In the genomic region with DNA sequence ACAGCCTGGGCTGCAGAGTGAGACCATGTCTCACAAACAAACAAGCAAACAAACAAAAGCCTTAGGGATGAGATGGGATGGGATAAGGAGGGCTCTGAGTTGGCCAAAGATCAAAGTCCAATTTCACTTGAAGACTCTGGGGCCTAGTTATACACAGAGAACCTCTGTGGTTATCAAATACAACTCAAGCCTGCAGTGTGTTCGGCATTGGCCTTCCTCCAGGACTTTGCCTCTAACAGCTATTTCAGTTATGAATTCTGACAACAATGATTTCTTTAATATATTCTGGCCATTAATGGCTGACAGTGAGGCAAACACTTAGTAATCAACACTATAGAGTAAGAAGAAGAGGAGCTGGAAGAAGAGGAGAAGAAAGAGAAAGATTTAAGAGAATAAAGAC, we compare ENCODE assay signal across 27 cellular contexts.
DNase-seq lines count a peak whose midpoint lies in the region; ATAC-seq, FAIRE-seq and TF ChIP-seq lines count a peak whose summit lies in the region.
"Had no signal": no experiment of that assay in that cellular context is flagged by ENCODE, and none has a peak within 500 bp of the region (broad histone marks: within the 10 kb centered on the region; RNA-seq: fewer than 3 reads in every experiment).

No MANE protein-coding gene starts in this region.

- no peaks in the 10 kb centered on the region for H3K36me3 Mint-ChIP-seq in astrocyte (ENCODE audit: low read depth, unreplicated experiment)
- H3K36me3 Mint-ChIP-seq: naive thymus-derived CD4-positive, alpha-beta T cell had no signal

- H4K91ac ChIP-seq in neuronal stem cell (ENCODE audit: low read depth, low read length, poor library complexity): no peak overlapping the region

- no peaks in the 10 kb centered on the region for H3K79me1 ChIP-seq in neuronal stem cell (ENCODE audit: low read depth, low read length)

- H4K20me1 ChIP-seq in GM23248 (ENCODE audit: insufficient read depth) (no peaks in the 10 kb centered on the region), astrocyte (ENCODE audit: insufficient read depth, low read length) (no peaks in the 10 kb centered on the region)
- H4K20me1 ChIP-seq: BLaER1 had no signal

- H3K27ac ChIP-seq in GM23248 (no peak overlapping the region), astrocyte (ENCODE audit: low read depth, low read length) (no peak overlapping the region), neuronal stem cell (replicated peaks; ENCODE audit: low read length) (no peak overlapping the region)
- H3K27ac ChIP-seq: adrenal gland, BLaER1, breast epithelium, esophagus muscularis mucosa, gastroesophageal sphincter, HL-60, left lung, stomach, transverse colon, VCaP had no signal

- H3K27me3 ChIP-seq in GM23248 (replicated peaks; ENCODE audit: insufficient read depth): no peaks in the 10 kb centered on the region
- H3K27me3 ChIP-seq in astrocyte (ENCODE audit: insufficient read depth, low read length): no peaks in the 10 kb centered on the region
- H3K27me3 ChIP-seq in neuronal stem cell (ENCODE audit: control insufficient read depth in 3 of 3, insufficient read depth in 3 of 3, low read depth in 1 of 3, low read length in 3 of 3): no peaks in the 10 kb centered on the region
- H3K27me3 ChIP-seq: adrenal gland, BLaER1, breast epithelium, esophagus muscularis mucosa, gastroesophageal sphincter, left lung, stomach, transverse colon had no signal

- H2BK5ac ChIP-seq in neuronal stem cell (ENCODE audit: low read length): no peak overlapping the region

- H3K9me2 ChIP-seq in GM23248 (ENCODE audit: insufficient read depth): no peaks in the 10 kb centered on the region; the same call in 1 of the 2 replicates

- no peak overlapping the region for H3K4ac ChIP-seq in neuronal stem cell (ENCODE audit: low read length)

- H3K4me3 Mint-ChIP-seq in astrocyte (ENCODE audit: unreplicated experiment): no peak overlapping the region
- H3K4me3 Mint-ChIP-seq: naive thymus-derived CD4-positive, alpha-beta T cell had no signal

- H3K79me2 ChIP-seq in GM23248 (ENCODE audit: insufficient read depth) (no peaks in the 10 kb centered on the region), astrocyte (ENCODE audit: insufficient read depth, low read length) (no peaks in the 10 kb centered on the region)

- WGBS in GM23248 (ENCODE audit: low coverage in 1 of 2, low lambda C conversion rate in 2 of 2, missing lambda C conversion rate in 2 of 2), 2 experiments: 76 to 78% methylated on average over 1 of the region's 1 CpG
- WGBS in neuronal stem cell (ENCODE audit: extremely low coverage in 2 of 2, insufficient read length in 2 of 2, insufficient replicate concordance in 1 of 2), 2 donors: no CpG with 5 or more reads among the region's 1 CpG

- no peak for DNase-seq in GM23248
- DNase-seq in astrocyte (ENCODE audit: low read depth): no peak
- DNase-seq in foreskin melanocyte: peak; percentile 90
- DNase-seq in neuronal stem cell (ENCODE audit: low spot score): no peak
- no peak for DNase-seq in activated naive CD4-positive, alpha-beta T cell treated with anti-CD3 and anti-CD28 coated beads, Interleukin-2, amount 50 U/mL, for 16 hours
- DNase-seq in activated gamma-delta T cell (lab: John Stamatoyannopoulos, UW): no peak
- DNase-seq: activated CD4-positive, alpha-beta T cell treated with anti-CD3 and anti-CD28 coated beads for 4 hours; activated CD8-positive, alpha-beta memory T cell treated with anti-CD3 and anti-CD28 coated beads for 24 hours; COR-L47; cortex of kidney; DND-41; naive thymus-derived CD4-positive, alpha-beta T cell; NCI-H510A treated with DMSO at 0.1 percent for 48 hours; stomach; T-helper 9 cell; transverse colon had no signal

- ATAC-seq in HG02970 (IDR thresholded peaks at IDR 0.05; ENCODE audit: low FRiP score, unreplicated experiment): no peak
- ATAC-seq: naive thymus-derived CD4-positive, alpha-beta T cell had no signal

- H3K36me3 ChIP-seq in GM23248 (ENCODE audit: low read depth) (no peaks in the 10 kb centered on the region), astrocyte (ENCODE audit: insufficient read depth, low read length) (no peaks in the 10 kb centered on the region), neuronal stem cell (replicated peaks in 1 of 2; ENCODE audit: control insufficient read depth in 2 of 2, insufficient read depth in 2 of 2, low read length in 2 of 2) (no peaks in the 10 kb centered on the region)
- H3K36me3 ChIP-seq: adrenal gland, BLaER1, breast epithelium, esophagus muscularis mucosa, gastroesophageal sphincter, left lung, stomach, transverse colon had no signal

- 0 out of 2 replicates have a peak, but pooled peaks cover 3% of the 10 kb centered on the region for H3K4me1 ChIP-seq in GM23248 (ENCODE audit: insufficient read depth)
- peaks cover 3% of the 10 kb centered on the region for H3K4me1 ChIP-seq in astrocyte (ENCODE audit: insufficient read depth, low read length)
- H3K4me1 ChIP-seq in neuronal stem cell (ENCODE audit: control insufficient read depth in 2 of 2, insufficient read depth in 1 of 2, low read depth in 1 of 2, low read length in 2 of 2): peaks cover 1 to 11% of the 10 kb centered on the region in 2 donors
- H3K4me1 ChIP-seq: adrenal gland, breast epithelium had no signal

- H3K9me3 Mint-ChIP-seq in astrocyte (ENCODE audit: unreplicated experiment): peaks cover 1% of the 10 kb centered on the region

- no peak overlapping the region for H2BK12ac ChIP-seq in neuronal stem cell (ENCODE audit: low read length)

- H3K9ac ChIP-seq in GM23248 (no peak overlapping the region), astrocyte (ENCODE audit: low read length) (no peak overlapping the region), neuronal stem cell (ENCODE audit: low read depth, low read length, poor library complexity) (no peak overlapping the region)
- H3K9ac ChIP-seq: BLaER1 had no signal

- 0 out of 2 replicates have a peak, but pooled peaks cover 6% of the 10 kb centered on the region for H3F3A ChIP-seq in GM23248 (ENCODE audit: insufficient read depth)

- no peak overlapping the region for H2AK5ac ChIP-seq in neuronal stem cell (ENCODE audit: low read depth, low read length)

- in situ Hi-C loops in GM23248 (cut with MboI): no loop called here

- no peak overlapping the region for H2BK15ac ChIP-seq in neuronal stem cell (ENCODE audit: low read length)

- H3K4me2 ChIP-seq in GM23248 (ENCODE audit: unreplicated experiment): no peak overlapping the region
- H3K4me2 ChIP-seq in astrocyte (ENCODE audit: low read length): no peak overlapping the region
- H3K4me2 ChIP-seq in neuronal stem cell (ENCODE audit: insufficient read depth, low read length, poor library complexity, severe bottlenecking): no peak overlapping the region
- H3K4me2 ChIP-seq: BLaER1 had no signal

- TF ChIP-seq CTCF in astrocyte (IDR thresholded peaks at IDR 0.05; ENCODE audit: insufficient read depth, low read depth, low read length): no peak

- FAIRE-seq in astrocyte (lab: Jason Lieb, UNC): no peak
- FAIRE-seq: islet of Langerhans had no signal

- no peaks in the 10 kb centered on the region for H3K27me3 Mint-ChIP-seq in astrocyte (ENCODE audit: low read depth, unreplicated experiment)

- H3K27ac Mint-ChIP-seq in astrocyte (ENCODE audit: unreplicated experiment): peak overlapping the region; percentile 59
- H3K27ac Mint-ChIP-seq: naive thymus-derived CD4-positive, alpha-beta T cell had no signal

- H3K23ac ChIP-seq in neuronal stem cell (ENCODE audit: low read depth, low read length, poor library complexity): no peak overlapping the region

- peak overlapping the region; percentile 67; the same call in 1 of the 2 replicates for H2AFZ ChIP-seq in GM23248
- H2AFZ ChIP-seq in astrocyte (ENCODE audit: low read depth, low read length): no peak overlapping the region
- H2AFZ ChIP-seq in neuronal stem cell (ENCODE audit: low read length): peak overlapping the region; percentile 77

- H2BK120ac ChIP-seq in neuronal stem cell (ENCODE audit: low read depth, low read length): no peak overlapping the region

- H3K4me3 ChIP-seq in GM23248: no peak overlapping the region
- H3K4me3 ChIP-seq in astrocyte (ENCODE audit: insufficient read depth, low read depth, low read length): no peak overlapping the region
- no peak overlapping the region for H3K4me3 ChIP-seq in neuronal stem cell (ENCODE audit: low read length in 2 of 2)
- H3K4me3 ChIP-seq: adrenal gland, BLaER1, breast epithelium, esophagus muscularis mucosa, gastroesophageal sphincter, left lung, skin epidermis, stomach, transverse colon had no signal

- H3K18ac ChIP-seq in neuronal stem cell (ENCODE audit: low read length): no peak overlapping the region

- H3K14ac ChIP-seq in neuronal stem cell (ENCODE audit: low read length): no peak overlapping the region

- H3K9me3 ChIP-seq in GM23248 (ENCODE audit: low read depth): no peaks in the 10 kb centered on the region
- H3K9me3 ChIP-seq in astrocyte (ENCODE audit: insufficient read depth, low read depth, low read length): no peaks in the 10 kb centered on the region
- H3K9me3 ChIP-seq in neuronal stem cell (replicated peaks in 1 of 2; ENCODE audit: control insufficient read depth in 2 of 2, insufficient read depth in 1 of 2, low read depth in 1 of 2, low read length in 2 of 2): no peaks in the 10 kb centered on the region
- H3K9me3 ChIP-seq: adrenal gland, BLaER1, breast epithelium, esophagus muscularis mucosa, gastroesophageal sphincter, left lung, stomach, transverse colon had no signal

- peaks cover 18% of the 10 kb centered on the region for H3K4me1 Mint-ChIP-seq in astrocyte (ENCODE audit: low read depth, unreplicated experiment)
- H3K4me1 Mint-ChIP-seq: naive thymus-derived CD4-positive, alpha-beta T cell had no signal

- H4K8ac ChIP-seq in neuronal stem cell (ENCODE audit: low read depth, low read length): no peak overlapping the region
